1 cellular context compared by ENCODE assay signal in genomic region chr19:48842744-48843162, GRCh38.
A peak's percentile ranks its signal among the peaks of the same experiment; 100 is the strongest.
TF ChIP-seq lines count a peak whose summit lies in the region.

No MANE protein-coding gene starts in this region.

TF ChIP-seq in HEK293, 187 proteins besides CTCF, POLR2A, EP300 and RAD21 (continued from another document):
- TF ChIP-seq ZNF148 (tag by site-specific recombination; IDR thresholded peaks at IDR 0.05; ENCODE audit: borderline replicate concordance) = no peak
- TF ChIP-seq ZNF114 (tag by site-specific recombination; IDR thresholded peaks at IDR 0.05) = no peak
- TF ChIP-seq ZNF654 (tag by site-specific recombination; IDR thresholded peaks at IDR 0.05; ENCODE audit: low read depth) = peak; percentile 61
- no peak for TF ChIP-seq FEZF1 (tag by site-specific recombination; IDR thresholded peaks at IDR 0.05)
- peak; percentile 26; the same call in 1 of the 2 replicates for TF ChIP-seq GLIS1 (tag by site-specific recombination; IDR thresholded peaks at IDR 0.05)
- TF ChIP-seq ZNF266 (tag by site-specific recombination; IDR thresholded peaks at IDR 0.05; ENCODE audit: low read depth) = no peak
- TF ChIP-seq PRDM10 (tag by site-specific recombination; IDR thresholded peaks at IDR 0.05) = no peak
- no peak for TF ChIP-seq ZNF140 (tag by site-specific recombination; IDR thresholded peaks at IDR 0.05)
- 0 out of 2 replicates have a peak, but pooled peaks have one; percentile 14 for TF ChIP-seq ZNF660 (tag by site-specific recombination; IDR thresholded peaks at IDR 0.05)
- 0 out of 2 replicates have a peak, but pooled peaks have one; percentile 37 for TF ChIP-seq ZNF18 (tag by site-specific recombination; IDR thresholded peaks at IDR 0.05)
- no peak for TF ChIP-seq ZFHX2 (tag by site-specific recombination; conservative IDR thresholded peaks at IDR 0.05)
- no peak for TF ChIP-seq ATF2 (tag by site-specific recombination; IDR thresholded peaks at IDR 0.05; ENCODE audit: low read depth)
- TF ChIP-seq ZSCAN30 (tag by site-specific recombination; IDR thresholded peaks at IDR 0.05) = 0 out of 2 replicates have a peak, but pooled peaks have one; percentile 25
